In genomic region chr17:14737984-14738651, GRCh38 we compare ENCODE assay signal across 8 cellular contexts.
A peak's percentile ranks its signal among the peaks of the same experiment; 100 is the strongest.
DNase-seq lines count a peak whose midpoint lies in the region; ATAC-seq and TF ChIP-seq lines count a peak whose summit lies in the region.

No MANE protein-coding gene starts in this region.

- H3K9me3 ChIP-seq in endodermal cell (ENCODE audit: control insufficient read depth, low read length): no peaks in the 10 kb centered on the region
- no peaks in the 10 kb centered on the region for H3K9me3 ChIP-seq in neuronal stem cell (replicated peaks in 1 of 2; ENCODE audit: control insufficient read depth in 2 of 2, insufficient read depth in 1 of 2, low read depth in 1 of 2, low read length in 2 of 2)

- no peak overlapping the region for H4K8ac ChIP-seq in neuronal stem cell (ENCODE audit: low read depth, low read length)

- intact Hi-C loops in posterior cingulate gyrus (cut with DNase I): no loop called here

- no peak overlapping the region for H3K9ac ChIP-seq in endodermal cell (ENCODE audit: extremely low read depth, low read length, poor library complexity, severe bottlenecking)
- no peak overlapping the region for H3K9ac ChIP-seq in neuronal stem cell (ENCODE audit: low read depth, low read length, poor library complexity)

- H2BK12ac ChIP-seq in neuronal stem cell (ENCODE audit: low read length): no peak overlapping the region

- H3K9me3 Mint-ChIP-seq in endodermal cell: no peaks in the 10 kb centered on the region

- no peak overlapping the region for H3K4ac ChIP-seq in neuronal stem cell (ENCODE audit: low read length)

- no peak overlapping the region for H2AK5ac ChIP-seq in neuronal stem cell (ENCODE audit: low read depth, low read length)

- H3K36me3 ChIP-seq in endodermal cell (ENCODE audit: control insufficient read depth, insufficient read depth, low read length) (no peaks in the 10 kb centered on the region), neuronal stem cell (replicated peaks in 1 of 2; ENCODE audit: control insufficient read depth in 2 of 2, insufficient read depth in 2 of 2, low read length in 2 of 2) (no peaks in the 10 kb centered on the region)

- H3K4me3 ChIP-seq in endodermal cell (ENCODE audit: low read length) (no peak overlapping the region), neuronal stem cell (ENCODE audit: low read length in 2 of 2) (peak overlapping the region in 1 of 2 donors; percentile 12)

- no peak overlapping the region for H3K14ac ChIP-seq in neuronal stem cell (ENCODE audit: low read length)

- peak; percentile 75 for TF ChIP-seq CTCF in endodermal cell (conservative IDR thresholded peaks at IDR 0.05)

- no peaks in the 10 kb centered on the region for H3K79me1 ChIP-seq in neuronal stem cell (ENCODE audit: low read depth, low read length)

- no peaks in the 10 kb centered on the region for H3K36me3 Mint-ChIP-seq in endodermal cell (ENCODE audit: low read depth)

- peak; percentile 33 for DNase-seq in LoVo (ENCODE audit: low spot score)
- DNase-seq in endodermal cell: peak; percentile 78
- DNase-seq in neuronal stem cell (ENCODE audit: low spot score): peak; percentile 17
- DNase-seq in NCI-H1048 (lab: John Stamatoyannopoulos, UW): no peak
- DNase-seq in posterior cingulate gyrus: no peak
- no peak for DNase-seq in effector CD8-positive, alpha-beta T cell (lab: John Stamatoyannopoulos, UW)

- no peak overlapping the region for H2BK15ac ChIP-seq in neuronal stem cell (ENCODE audit: low read length)

- no peak overlapping the region for H4K91ac ChIP-seq in neuronal stem cell (ENCODE audit: low read depth, low read length, poor library complexity)

- no peak overlapping the region for H3K27ac Mint-ChIP-seq in endodermal cell

- H3K27ac ChIP-seq in endodermal cell (ENCODE audit: low read depth, low read length): peak overlapping the region; percentile 19
- no peak overlapping the region for H3K27ac ChIP-seq in neuronal stem cell (replicated peaks; ENCODE audit: low read length)

- no peaks in the 10 kb centered on the region for H3K27me3 ChIP-seq in endodermal cell (ENCODE audit: control insufficient read depth, insufficient read depth, low read length, poor library complexity, severe bottlenecking)
- no peaks in the 10 kb centered on the region for H3K27me3 ChIP-seq in neuronal stem cell (ENCODE audit: control insufficient read depth in 3 of 3, insufficient read depth in 3 of 3, low read depth in 1 of 3, low read length in 3 of 3)

- H3K4me2 ChIP-seq in neuronal stem cell (ENCODE audit: insufficient read depth, low read length, poor library complexity, severe bottlenecking): no peak overlapping the region

- peak overlapping the region; percentile 44 for H3K18ac ChIP-seq in neuronal stem cell (ENCODE audit: low read length)

- H3K4me3 Mint-ChIP-seq in endodermal cell: no peak overlapping the region

- 73 to 81% methylated on average over 6 to 12 of the region's 12 CpGs for WGBS in endodermal cell (ENCODE audit: insufficient coverage in 1 of 2, insufficient read length in 1 of 2), 2 experiments
- WGBS in neuronal stem cell (ENCODE audit: extremely low coverage in 2 of 2, insufficient read length in 2 of 2, insufficient replicate concordance in 1 of 2), 2 donors: no CpG with 5 or more reads among the region's 12 CpGs

- ATAC-seq in GM19372 (IDR thresholded peaks at IDR 0.05; ENCODE audit: low read depth, unreplicated experiment) (peak; percentile 69), GM21717 (IDR thresholded peaks at IDR 0.05; ENCODE audit: unreplicated experiment) (no peak)

- H3K23ac ChIP-seq in neuronal stem cell (ENCODE audit: low read depth, low read length, poor library complexity): no peak overlapping the region

- no peaks in the 10 kb centered on the region for H3K27me3 Mint-ChIP-seq in endodermal cell (ENCODE audit: insufficient read depth)

- peak overlapping the region; percentile 58 for H2AFZ ChIP-seq in neuronal stem cell (ENCODE audit: low read length)

- H3K4me1 Mint-ChIP-seq in endodermal cell: peaks cover 6% of the 10 kb centered on the region

- no peak overlapping the region for H2BK120ac ChIP-seq in neuronal stem cell (ENCODE audit: low read depth, low read length)

- H3K4me1 ChIP-seq in endodermal cell (ENCODE audit: control insufficient read depth, insufficient read depth, low read length) (no peaks in the 10 kb centered on the region), neuronal stem cell (ENCODE audit: control insufficient read depth in 2 of 2, insufficient read depth in 1 of 2, low read depth in 1 of 2, low read length in 2 of 2) (peaks cover 19 to 34% of the 10 kb centered on the region in 2 donors)

- H2BK5ac ChIP-seq in neuronal stem cell (ENCODE audit: low read length): no peak overlapping the region

Comparison
In these comparisons a context has a peak if more than half of its experiments do, and no peak if none do; other contexts are left out.
1. DNase-seq: peak in LoVo (single experiment), endodermal cell (single experiment) and neuronal stem cell (single experiment); none in NCI-H1048 (single experiment), posterior cingulate gyrus (0 of 10) and effector CD8-positive, alpha-beta T cell (single experiment).